ENCODE assay signal across 1 cellular context in the genomic region with DNA sequence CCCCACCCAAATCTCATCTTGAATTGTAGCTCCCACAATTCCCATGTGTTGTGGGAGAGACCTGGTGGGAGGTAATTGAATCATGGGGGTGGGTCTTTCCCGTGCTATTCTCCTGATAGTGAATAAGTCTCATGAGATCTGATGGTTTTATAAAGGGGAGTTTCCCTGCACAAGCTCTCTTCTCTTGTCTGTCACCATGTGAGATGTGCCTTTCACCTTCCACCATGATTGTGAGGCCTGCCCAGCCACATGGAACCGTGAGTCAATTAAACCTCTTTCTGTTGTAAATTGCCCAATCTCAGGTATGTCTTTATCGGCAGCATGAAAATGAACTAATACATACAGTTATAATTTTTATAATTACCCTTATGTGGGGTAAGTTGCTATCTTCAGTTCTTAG.
TF ChIP-seq lines count a peak whose summit lies in the region.
"Not testable (repeated sequence)": the region's sequence is repeated elsewhere in the genome, so short reads cannot be mapped to it uniquely, and the experiment has no call there.

No MANE protein-coding gene starts in this region.

- CTCF ChIA-PET in HEK293 (lab: Yijun Ruan, JAX), result interaction anchor here (0.7 kb wide), 1 partner anchor 175 kb away, joined by 3 read pairs; no protein-coding TSS in a partner anchor

- TF ChIP-seq CTCF in HEK293 (tag by site-specific recombination; IDR thresholded peaks at IDR 0.05), result not testable (repeated sequence)

- not testable (repeated sequence) for H3K4me1 ChIP-seq in HEK293 (ENCODE audit: control insufficient read depth, insufficient read depth, low read length)

- POLR2A ChIA-PET in HEK293 (lab: Yijun Ruan, JAX), result not testable (repeated sequence)

- not testable (repeated sequence) for H3K9me3 ChIP-seq in HEK293 (ENCODE audit: control insufficient read depth, insufficient read depth, low read depth, low read length)

- not testable (repeated sequence) for H3K36me3 ChIP-seq in HEK293 (ENCODE audit: control insufficient read depth in 2 of 2, insufficient read depth in 1 of 2, low read length in 2 of 2)

- not testable (repeated sequence) for H3K4me3 ChIP-seq in HEK293 (ENCODE audit: low read depth, low read length)

- H3K27ac ChIP-seq in HEK293 (ENCODE audit: extremely low read depth, low read depth, low read length), result not testable (repeated sequence)

TF ChIP-seq in HEK293, 187 proteins besides CTCF, POLR2A, EP300 and RAD21:
- peak; percentile 73; the same call in 1 of the 2 replicates for TF ChIP-seq TRIM28 (IDR thresholded peaks at IDR 0.05; ENCODE audit: borderline replicate concordance, low read length)
- TF ChIP-seq SETDB1 (IDR thresholded peaks at IDR 0.05; ENCODE audit: insufficient read length, low read length), result peak; percentile 82
